20 cellular contexts compared by ENCODE assay signal in the genomic region with DNA sequence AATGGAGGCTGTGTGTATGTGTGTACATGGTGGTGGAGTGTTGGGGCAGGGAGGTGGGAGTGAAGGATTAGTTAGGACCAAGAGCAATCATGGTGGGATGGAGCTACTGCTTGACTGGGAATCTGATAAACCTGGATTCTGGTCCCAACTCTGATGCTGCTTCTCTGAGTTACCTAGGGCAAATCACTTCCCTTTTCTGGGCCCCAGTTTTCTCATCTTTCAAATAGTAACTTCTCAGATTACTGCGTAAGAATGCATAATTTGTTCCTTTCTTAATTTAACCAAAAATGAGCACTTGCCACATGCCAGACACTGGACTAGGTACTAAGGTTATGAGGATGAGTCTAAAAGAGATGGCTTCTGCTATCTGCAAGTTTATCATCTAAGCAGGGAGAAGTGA.
"Had no signal": no experiment of that assay in that cellular context is flagged by ENCODE, and none has a peak within 500 bp of the region (broad histone marks: within the 10 kb centered on the region; RNA-seq: fewer than 3 reads in every experiment).

No MANE protein-coding gene starts in this region.

- ATAC-seq: esophagus mucosa; left lung; right lobe of liver; stimulated activated effector memory CD8-positive, alpha-beta T cell treated with anti-CD3 and anti-CD28 coated beads, Interleukin-12 subunit alpha, Interleukin-12 subunit beta, amount 100 ng/mL, for 72 hours; upper lobe of right lung had no signal

- H3K4me3 ChIP-seq: ascending aorta, gastrocnemius medialis, left lung, ovary, right lobe of liver, upper lobe of right lung had no signal

- H3K27me3 Mint-ChIP-seq: activated CD4-positive, alpha-beta T cell treated with anti-CD3 and anti-CD28 coated beads, Interleukin-2, amount 10 ng/mL, durations not matched to agents 7 days and 5 days; activated naive CD8-positive, alpha-beta T cell treated with anti-CD3 and anti-CD28 coated beads, Interleukin-2, amount 50 U/mL, for 24 hours had no signal

- H3K4me3 Mint-ChIP-seq: activated CD4-positive, alpha-beta T cell treated with anti-CD3 and anti-CD28 coated beads, Interleukin-2, amount 10 ng/mL, durations not matched to agents 7 days and 5 days; activated naive CD8-positive, alpha-beta T cell treated with anti-CD3 and anti-CD28 coated beads, Interleukin-2, amount 50 U/mL, for 24 hours; stimulated activated effector memory CD8-positive, alpha-beta T cell treated with anti-CD3 and anti-CD28 coated beads, Interleukin-12 subunit alpha, Interleukin-12 subunit beta, amount 100 ng/mL, for 72 hours had no signal

- H3K27me3 ChIP-seq: ascending aorta, gastrocnemius medialis, left lung, ovary, right lobe of liver, upper lobe of right lung had no signal

- H3K36me3 ChIP-seq: ovary had no signal

- H3K4me1 ChIP-seq: ascending aorta, left lung, right lobe of liver, upper lobe of right lung had no signal

- DNase-seq: activated CD4-positive, alpha-beta T cell treated with anti-CD3 and anti-CD28 coated beads, Interleukin-2, amount 10 ng/mL, durations not matched to agents 7 days and 5 days; activated naive CD8-positive, alpha-beta T cell treated with anti-CD3 and anti-CD28 coated beads, Interleukin-2, amount 50 U/mL, for 24 hours; cerebellar nuclear complex; cortex of kidney; effector CD4-positive, alpha-beta T cell; gastrocnemius medialis; head of caudate nucleus; left lung; midbrain; ovary; right lobe of liver; small intestine; stimulated activated CD4-positive, alpha-beta T cell treated with anti-CD3 and anti-CD28 coated beads, Interleukin-15, amount 100 ng/mL, for 24 hours; stimulated activated CD4-positive, alpha-beta T cell treated with anti-CD3 and anti-CD28 coated beads, Interleukin-4, amount 100 ng/mL, for 1 hour; T-helper 1 cell; T1000; upper lobe of right lung had no signal

- FAIRE-seq: small intestine had no signal

- H3K27ac Mint-ChIP-seq: activated CD4-positive, alpha-beta T cell treated with anti-CD3 and anti-CD28 coated beads, Interleukin-2, amount 10 ng/mL, durations not matched to agents 7 days and 5 days; activated naive CD8-positive, alpha-beta T cell treated with anti-CD3 and anti-CD28 coated beads, Interleukin-2, amount 50 U/mL, for 24 hours had no signal

- H3K9me3 Mint-ChIP-seq: activated CD4-positive, alpha-beta T cell treated with anti-CD3 and anti-CD28 coated beads, Interleukin-2, amount 10 ng/mL, durations not matched to agents 7 days and 5 days; activated naive CD8-positive, alpha-beta T cell treated with anti-CD3 and anti-CD28 coated beads, Interleukin-2, amount 50 U/mL, for 24 hours; stimulated activated effector memory CD8-positive, alpha-beta T cell treated with anti-CD3 and anti-CD28 coated beads, Interleukin-12 subunit alpha, Interleukin-12 subunit beta, amount 100 ng/mL, for 72 hours had no signal

- H3K27ac ChIP-seq: ascending aorta, left lung, ovary, right lobe of liver, upper lobe of right lung had no signal

- H3K9me3 ChIP-seq: ascending aorta, gastrocnemius medialis, left lung, ovary, right lobe of liver, upper lobe of right lung had no signal
